8 cellular contexts compared by ENCODE assay signal in genomic region chr19:49488863-49489537, GRCh38. TPM values are rescaled to one million over a fixed set of nuclear protein-coding genes. Genes with fewer than 3 reads are reported as not detected.
DNase-seq lines count a peak whose midpoint lies in the region; ATAC-seq and TF ChIP-seq lines count a peak whose summit lies in the region.

No MANE protein-coding gene starts in this region.

- in situ Hi-C loops in brain microvascular endothelial cell (cut with HindIII; ENCODE audit: low pct_ligation_motif_present, low sequenced_read_pairs): no loop called here

- no peak for ATAC-seq in stimulated activated naive CD8-positive, alpha-beta T cell treated with anti-CD3 and anti-CD28 coated beads, Interleukin-15, Interleukin-2, amounts not matched to agents 100 U/mL and 50 U/mL, for 24 hours

- H3K9me3 ChIP-seq in mesodermal cell (ENCODE audit: control insufficient read depth, low read length) (no peaks in the 10 kb centered on the region), vagina (no peaks in the 10 kb centered on the region)

- peaks cover 70% of the 10 kb centered on the region for H3K36me3 Mint-ChIP-seq in stimulated activated naive CD8-positive, alpha-beta T cell treated with anti-CD3 and anti-CD28 coated beads, Interleukin-15, Interleukin-2, amounts not matched to agents 100 ng/mL and 50 ng/mL, for 24 hours (ENCODE audit: low read depth)

- peak overlapping the region; percentile 100 for H3K4me3 Mint-ChIP-seq in stimulated activated naive CD8-positive, alpha-beta T cell treated with anti-CD3 and anti-CD28 coated beads, Interleukin-15, Interleukin-2, amounts not matched to agents 100 ng/mL and 50 ng/mL, for 24 hours

- 15 to 28% methylated on average over 9 to 11 of the region's 15 CpGs for WGBS in mesodermal cell (ENCODE audit: insufficient coverage in 2 of 2), 2 experiments

- peaks cover 60% of the 10 kb centered on the region for H3K36me3 ChIP-seq in brain microvascular endothelial cell (replicated peaks)
- H3K36me3 ChIP-seq in mesodermal cell (ENCODE audit: control insufficient read depth, insufficient read depth, low read length): peaks cover 56% of the 10 kb centered on the region
- H3K36me3 ChIP-seq in vagina: peaks cover 0 to 35% of the 10 kb centered on the region in 2 donors

- DNase-seq in stimulated activated naive CD8-positive, alpha-beta T cell treated with anti-CD3 and anti-CD28 coated beads, Interleukin-15, Interleukin-2, amounts not matched to agents 100 U/mL and 50 U/mL, for 24 hours: no peak
- DNase-seq in brain microvascular endothelial cell (no peak), vagina (ENCODE audit: extremely low spot score in 2 of 2) (no peak), AG20443 (ENCODE audit: low spot score) (no peak), SW480 (ENCODE audit: low spot score) (no peak), kidney tubule cell (ENCODE audit: low spot score) (no peak)

- intact Hi-C loops in vagina (cut with DNase I): no loop called here

- TF ChIP-seq POLR2A in vagina (IDR thresholded peaks at IDR 0.05): no peak

- peaks cover 6% of the 10 kb centered on the region for H3K27me3 Mint-ChIP-seq in stimulated activated naive CD8-positive, alpha-beta T cell treated with anti-CD3 and anti-CD28 coated beads, Interleukin-15, Interleukin-2, amounts not matched to agents 100 ng/mL and 50 ng/mL, for 24 hours

- no peaks in the 10 kb centered on the region for H3K27me3 ChIP-seq in brain microvascular endothelial cell (replicated peaks)
- no peaks in the 10 kb centered on the region for H3K27me3 ChIP-seq in vagina

- peaks cover 11% of the 10 kb centered on the region for H3K4me1 ChIP-seq in mesodermal cell (ENCODE audit: control insufficient read depth, insufficient read depth, low read length, poor library complexity, severe bottlenecking)
- peaks cover 33% of the 10 kb centered on the region for H3K4me1 ChIP-seq in vagina

- H3K4me1 Mint-ChIP-seq in stimulated activated naive CD8-positive, alpha-beta T cell treated with anti-CD3 and anti-CD28 coated beads, Interleukin-15, Interleukin-2, amounts not matched to agents 100 ng/mL and 50 ng/mL, for 24 hours (ENCODE audit: low read depth): peaks cover 61% of the 10 kb centered on the region

- H3K4me3 ChIP-seq in brain microvascular endothelial cell (ENCODE audit: low read depth, low read length): peak overlapping the region; percentile 85
- peak overlapping the region; percentile 100 for H3K4me3 ChIP-seq in mesodermal cell (ENCODE audit: extremely low read depth, insufficient read depth, low read length, poor library complexity, severe bottlenecking)
- peak overlapping the region; percentile 82 to 96 for H3K4me3 ChIP-seq in vagina

- H3K9me3 Mint-ChIP-seq in stimulated activated naive CD8-positive, alpha-beta T cell treated with anti-CD3 and anti-CD28 coated beads, Interleukin-15, Interleukin-2, amounts not matched to agents 100 ng/mL and 50 ng/mL, for 24 hours: no peaks in the 10 kb centered on the region

- H3K27ac ChIP-seq in brain microvascular endothelial cell (peak overlapping the region; percentile 87), mesodermal cell (ENCODE audit: low read depth, low read length, severe bottlenecking) (peak overlapping the region; percentile 91), vagina (peak overlapping the region; percentile 93)

- peak overlapping the region; percentile 100 for H3K27ac Mint-ChIP-seq in stimulated activated naive CD8-positive, alpha-beta T cell treated with anti-CD3 and anti-CD28 coated beads, Interleukin-15, Interleukin-2, amounts not matched to agents 100 ng/mL and 50 ng/mL, for 24 hours

- TF ChIP-seq CTCF in brain microvascular endothelial cell (IDR thresholded peaks at IDR 0.05; ENCODE audit: low read depth, low read length, missing control alignments): no peak
- no peak for TF ChIP-seq CTCF in vagina (IDR thresholded peaks at IDR 0.05)

RNA-seq across cellular contexts. Expression of gene RPL13A, which starts 1.6 kb away (rescaled TPM):
- polyA plus RNA-seq in mesodermal cell (2013, experiment 1 of 2): 2,575 TPM
- 2,385 TPM for polyA plus RNA-seq in mesodermal cell (2013, experiment 2 of 2)
- 3,900 TPM for total RNA-seq in vagina

RNA-seq across cellular contexts. Expression of gene RPS11, which starts 7.2 kb away (rescaled TPM):
- 3,137 TPM for polyA plus RNA-seq in mesodermal cell (2013, experiment 1 of 2)
- polyA plus RNA-seq in mesodermal cell (2013, experiment 2 of 2): 2,791 TPM
- 4,897 TPM for total RNA-seq in vagina

RNA-seq across cellular contexts. Expression of gene FLT3LG, which starts 15.0 kb away (rescaled TPM):
- 2.2 TPM for polyA plus RNA-seq in mesodermal cell (2013, experiment 1 of 2)
- polyA plus RNA-seq in mesodermal cell (2013, experiment 2 of 2): 2.5 TPM
- 10.1 TPM for total RNA-seq in vagina

RNA-seq across cellular contexts. Expression of gene FCGRT, which starts 23.5 kb away (rescaled TPM):
- polyA plus RNA-seq in mesodermal cell (2013, experiment 1 of 2): 46.7 TPM
- polyA plus RNA-seq in mesodermal cell (2013, experiment 2 of 2): 39.4 TPM
- total RNA-seq in vagina: 166 TPM

RNA-seq across cellular contexts. Expression of gene ALDH16A1, which starts 36.0 kb away (rescaled TPM):
- 25.4 TPM for polyA plus RNA-seq in mesodermal cell (2013, experiment 1 of 2)
- 22.8 TPM for polyA plus RNA-seq in mesodermal cell (2013, experiment 2 of 2)
- 29.5 TPM for total RNA-seq in vagina
